8 cellular contexts compared by ENCODE assay signal in genomic region chr17:49708515-49709161, GRCh38. TPM values are rescaled to one million over a fixed set of nuclear protein-coding genes. Genes with fewer than 3 reads are reported as not detected.
DNase-seq lines count a peak whose midpoint lies in the region; ATAC-seq, FAIRE-seq and TF ChIP-seq lines count a peak whose summit lies in the region.

No MANE protein-coding gene starts in this region.

- no peak for FAIRE-seq in pancreas (lab: Jason Lieb, UNC)

- H3K36me3 Mint-ChIP-seq in activated CD4-positive, alpha-beta T cell treated with anti-CD3 and anti-CD28 coated beads, Interleukin-2, amount 10 ng/mL, durations not matched to agents 24 days and 14 days (ENCODE audit: low read depth): peaks cover 33% of the 10 kb centered on the region

- H3K4me3 ChIP-seq in epithelial cell of esophagus (ENCODE audit: low read length) (peak overlapping the region; percentile 97), pancreas (peak overlapping the region in 2 of 4 donors; percentile 95 to 97)

- ATAC-seq in pancreas (no peak), GM21423 (IDR thresholded peaks at IDR 0.05; ENCODE audit: unreplicated experiment) (no peak)

- H3K9me3 Mint-ChIP-seq in activated CD4-positive, alpha-beta T cell treated with anti-CD3 and anti-CD28 coated beads, Interleukin-2, amount 10 ng/mL, durations not matched to agents 24 days and 14 days: no peaks in the 10 kb centered on the region

- H3K4me1 ChIP-seq in pancreas: peaks cover 7 to 8% (median 7%) of the 10 kb centered on the region in 3 donors

- peak overlapping the region; percentile 99 for H3K27ac Mint-ChIP-seq in activated CD4-positive, alpha-beta T cell treated with anti-CD3 and anti-CD28 coated beads, Interleukin-2, amount 10 ng/mL, durations not matched to agents 24 days and 14 days

- TF ChIP-seq CTCF in epithelial cell of esophagus (IDR thresholded peaks at IDR 0.05; ENCODE audit: insufficient read depth, low read depth, low read length, missing control alignments) (no peak), pancreas (IDR thresholded peaks at IDR 0.05) (no peak)

- intact Hi-C loops in activated CD4-positive, alpha-beta T cell treated with anti-CD3 and anti-CD28 coated beads, Interleukin-2, amount 10 ng/mL, durations not matched to agents 24 days and 14 days (cut with micrococcal nuclease): loop anchor here (1.0 to 10.0 kb wide), 10 partner anchors 12 to 387 kb away; partner anchors contain the start of genes DLX3, FAM117A, KAT7 and PDK2
- intact Hi-C loops in pancreas (cut with DNase I): no loop called here

- H3K4me1 Mint-ChIP-seq in activated CD4-positive, alpha-beta T cell treated with anti-CD3 and anti-CD28 coated beads, Interleukin-2, amount 10 ng/mL, durations not matched to agents 24 days and 14 days: peaks cover 28% of the 10 kb centered on the region

- in situ Hi-C loops in KBM-7 (cut with MboI; ENCODE audit: low pct_unique_long_range_greater_than_20kb, low sequenced_read_pairs): no loop called here

- H3K27ac ChIP-seq in pancreas: peak overlapping the region in 3 of 4 donors; percentile 34 to 96 (median 92)

- 58 to 61% methylated on average over 14 of the region's 14 CpGs for WGBS in pancreas, 2 donors

- H3K27me3 ChIP-seq in pancreas: no peaks in the 10 kb centered on the region

- no peaks in the 10 kb centered on the region for H3K9me3 ChIP-seq in pancreas

- DNase-seq in activated CD4-positive, alpha-beta T cell treated with anti-CD3 and anti-CD28 coated beads, Interleukin-2, amount 10 ng/mL, durations not matched to agents 24 days and 14 days: peak; percentile 64
- DNase-seq in activated CD4-positive, alpha-beta T cell treated with anti-CD3 and anti-CD28 coated beads for 4 hours: no peak
- DNase-seq in SK-N-DZ (ENCODE audit: low spot score): peak; percentile 22
- DNase-seq in epithelial cell of esophagus (ENCODE audit: low read depth): peak; percentile 74
- peak in 2 of 6 donors; percentile 32 to 37 for DNase-seq in pancreas
- DNase-seq in KBM-7: no peak
- DNase-seq in CD1c-positive myeloid dendritic cell (ENCODE audit: extremely low spot score): no peak

- peaks cover 0 to 21% (median 14%) of the 10 kb centered on the region in 3 donors for H3K36me3 ChIP-seq in pancreas

- peak overlapping the region; percentile 96 for H3K4me3 Mint-ChIP-seq in activated CD4-positive, alpha-beta T cell treated with anti-CD3 and anti-CD28 coated beads, Interleukin-2, amount 10 ng/mL, durations not matched to agents 24 days and 14 days

- no peaks in the 10 kb centered on the region for H3K27me3 Mint-ChIP-seq in activated CD4-positive, alpha-beta T cell treated with anti-CD3 and anti-CD28 coated beads, Interleukin-2, amount 10 ng/mL, durations not matched to agents 24 days and 14 days

RNA-seq across cellular contexts. Expression of gene SLC35B1, which starts 0.9 kb away (rescaled TPM):
- total RNA-seq in activated CD4-positive, alpha-beta T cell treated with anti-CD3 and anti-CD28 coated beads, Interleukin-2, amount 10 ng/mL, durations not matched to agents 24 days and 14 days: 78.9 and 79.5 TPM in 2 replicates
- polyA plus RNA-seq in SK-N-DZ (2014; cell fraction: cytosol; rRNA removed): 94.9 and 178 TPM in 2 replicates
- polyA plus RNA-seq in SK-N-DZ (2014; cell fraction: nucleus; rRNA removed): 127 and 153 TPM in 2 replicates
- 10 to 100 TPM; 16.5 to 32.4 (median 28.4) TPM for total RNA-seq in pancreas
- polyA plus RNA-seq in pancreas: 10 to 100 TPM; 36.7 to 62.5 TPM

RNA-seq across cellular contexts. Expression of gene SPOP, which starts 30.7 kb away (rescaled TPM):
- total RNA-seq in activated CD4-positive, alpha-beta T cell treated with anti-CD3 and anti-CD28 coated beads, Interleukin-2, amount 10 ng/mL, durations not matched to agents 24 days and 14 days: 56.0 and 61.4 TPM in 2 replicates
- 46.4 and 62.0 TPM in 2 replicates for polyA plus RNA-seq in SK-N-DZ (2014; cell fraction: cytosol; rRNA removed)
- polyA plus RNA-seq in SK-N-DZ (2014; cell fraction: nucleus; rRNA removed): 124 and 178 TPM in 2 replicates
- total RNA-seq in pancreas: 10 to 100 TPM; 27.6 to 42.3 (median 33.6) TPM
- polyA plus RNA-seq in pancreas: 10 to 100 TPM; 14.2 to 27.6 TPM

RNA-seq across cellular contexts. Expression of gene FAM117A, which starts 55.3 kb away (rescaled TPM):
- 10.9 and 11.1 TPM in 2 replicates for total RNA-seq in activated CD4-positive, alpha-beta T cell treated with anti-CD3 and anti-CD28 coated beads, Interleukin-2, amount 10 ng/mL, durations not matched to agents 24 days and 14 days
- 7.5 and 9.1 TPM in 2 replicates for polyA plus RNA-seq in SK-N-DZ (2014; cell fraction: cytosol; rRNA removed)
- polyA plus RNA-seq in SK-N-DZ (2014; cell fraction: nucleus; rRNA removed): 4.7 and 18.3 TPM in 2 replicates
- total RNA-seq in pancreas: 10 to 100 TPM in 2 of 6 donors, 1 to 10 TPM in 4; 5.5 to 14.8 (median 8.5) TPM
- 10 to 100 TPM in 1 of 2 donors, 1 to 10 TPM in 1; 5.3 to 12.3 TPM for polyA plus RNA-seq in pancreas

Comparison
In these comparisons a context has a peak if more than half of its experiments do, and no peak if none do; other contexts are left out.
1. DNase-seq: peak in activated CD4-positive, alpha-beta T cell treated with anti-CD3 and anti-CD28 coated beads, Interleukin-2, amount 10 ng/mL, durations not matched to agents 24 days and 14 days (single experiment), SK-N-DZ (single experiment) and epithelial cell of esophagus (single experiment); none in activated CD4-positive, alpha-beta T cell treated with anti-CD3 and anti-CD28 coated beads for 4 hours (0 of 2), KBM-7 (single experiment) and CD1c-positive myeloid dendritic cell (single experiment).